Comparison of ENCODE assay signal across 8 cellular contexts in the genomic region with DNA sequence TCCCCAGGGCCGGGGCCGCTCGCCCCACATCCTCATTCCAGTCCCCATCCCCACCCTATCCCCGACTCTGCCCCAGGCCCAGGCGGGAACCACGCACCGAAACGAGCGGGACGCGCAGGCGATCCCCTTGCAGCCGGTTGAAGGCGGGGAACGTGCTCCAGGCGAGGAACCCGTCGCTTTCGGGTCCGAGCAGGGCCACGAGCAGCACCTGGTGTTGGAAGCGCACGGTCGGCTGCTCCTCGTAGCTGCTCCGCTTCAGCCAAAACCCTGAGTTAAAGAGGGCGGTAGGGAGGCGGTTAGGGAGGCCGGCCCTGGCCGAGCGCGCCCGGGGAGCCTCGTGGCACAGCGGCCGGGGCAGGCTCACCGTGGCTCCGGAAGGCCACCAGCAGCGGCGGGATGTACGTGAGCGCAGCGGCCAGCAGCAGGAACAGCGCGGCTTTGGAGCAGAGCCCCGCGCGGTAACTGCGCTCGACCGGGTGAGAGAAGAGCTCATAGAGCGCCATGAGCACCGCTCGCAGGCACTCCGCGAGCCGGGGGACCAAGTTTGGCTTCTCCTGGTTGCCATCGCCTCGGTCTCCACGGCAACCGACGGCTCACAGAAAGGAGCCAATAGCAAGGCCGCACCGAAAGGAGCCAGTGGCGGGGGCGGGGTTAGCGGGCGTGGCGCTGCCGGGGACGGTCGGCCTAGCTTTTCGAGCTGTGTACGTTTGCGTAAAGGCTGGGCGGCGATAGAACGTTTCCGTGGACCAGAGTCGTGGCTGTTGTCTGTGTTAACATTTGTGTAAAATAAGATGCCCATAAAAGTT.
DNase-seq lines count a peak whose midpoint lies in the region; ATAC-seq lines count a peak whose summit lies in the region.

A gene with protein sequence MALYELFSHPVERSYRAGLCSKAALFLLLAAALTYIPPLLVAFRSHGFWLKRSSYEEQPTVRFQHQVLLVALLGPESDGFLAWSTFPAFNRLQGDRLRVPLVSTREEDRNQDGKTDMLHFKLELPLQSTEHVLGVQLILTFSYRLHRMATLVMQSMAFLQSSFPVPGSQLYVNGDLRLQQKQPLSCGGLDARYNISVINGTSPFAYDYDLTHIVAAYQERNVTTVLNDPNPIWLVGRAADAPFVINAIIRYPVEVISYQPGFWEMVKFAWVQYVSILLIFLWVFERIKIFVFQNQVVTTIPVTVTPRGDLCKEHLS (minus strand): TSS at position 546 of the 806 bp plus-strand sequence. CDS start 43 bp downstream, at position 503.

- H3K4me3 Mint-ChIP-seq in central memory CD8-positive, alpha-beta T cell, result peak within 1 kb of the TSS; percentile 83

- H3K27ac Mint-ChIP-seq in central memory CD8-positive, alpha-beta T cell (ENCODE audit: low read depth), result peak within 1 kb of the TSS; percentile 64

- H3K4me1 Mint-ChIP-seq in central memory CD8-positive, alpha-beta T cell, result peaks cover 12% of the 10 kb centered on the region

- DNase-seq in AG08395 (ENCODE audit: low spot score) (peak; percentile 97), NCI-H2227 treated with DMSO at 0.1 percent for 48 hours (lab: John Stamatoyannopoulos, UW) (peak; percentile 89), islet precursor cell (peak; percentile 98)
- peak; percentile 88 to 95 (median 94) for DNase-seq in activated CD4-positive, CD25-positive, alpha-beta regulatory T cell (lab: John Stamatoyannopoulos, UW)
- DNase-seq in central memory CD8-positive, alpha-beta T cell (ENCODE audit: low spot score in 2 of 2), result peak; percentile 92 to 94
- DNase-seq in stimulated activated CD4-positive, alpha-beta T cell treated with anti-CD3 and anti-CD28 coated beads, Interleukin-12 subunit alpha, Interleukin-12 subunit beta, amount 100 ng/mL, for 4 hours, result peak; percentile 97

- ATAC-seq in GM18868 (IDR thresholded peaks at IDR 0.05; ENCODE audit: unreplicated experiment), result peak; percentile 98
- peak; percentile 98 for ATAC-seq in HG03103 (IDR thresholded peaks at IDR 0.05; ENCODE audit: low read depth, unreplicated experiment)
- ATAC-seq in central memory CD8-positive, alpha-beta T cell (replicated peaks; ENCODE audit: extremely low read depth, poor library complexity, severe bottlenecking), result peak; percentile 98

- H3K27me3 Mint-ChIP-seq in central memory CD8-positive, alpha-beta T cell, result peaks cover 6% of the 10 kb centered on the region

- no peaks in the 10 kb centered on the region for H3K9me3 Mint-ChIP-seq in central memory CD8-positive, alpha-beta T cell

- peaks cover 8% of the 10 kb centered on the region for H3K36me3 Mint-ChIP-seq in central memory CD8-positive, alpha-beta T cell (ENCODE audit: insufficient read depth)

Comparison
In these comparisons a context has a peak if more than half of its experiments do, and no peak if none do; other contexts are left out.
1. Peak in every context shown above with its lines: DNase-seq and ATAC-seq.